Comparison of ENCODE assay signal across 10 cellular contexts in the genomic region with DNA sequence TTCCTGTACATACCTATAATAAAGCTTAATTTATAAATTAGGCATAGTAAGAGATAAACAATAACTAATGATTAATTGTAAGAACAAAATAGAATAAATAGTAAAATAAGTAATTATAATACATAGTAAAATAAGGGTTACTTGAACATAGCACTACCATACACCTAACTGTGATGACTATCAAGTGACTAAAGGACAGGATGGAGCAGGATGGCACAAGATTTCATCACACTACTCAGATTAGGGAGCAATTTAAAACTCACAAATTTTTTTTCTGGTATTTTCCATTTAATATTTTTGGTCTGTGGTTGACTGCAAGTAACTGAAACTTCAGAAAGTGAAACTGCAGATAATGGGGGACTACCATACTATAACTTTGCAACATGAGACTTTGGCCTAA.
"Had no signal": no experiment of that assay in that cellular context is flagged by ENCODE, and none has a peak within 500 bp of the region (broad histone marks: within the 10 kb centered on the region; RNA-seq: fewer than 3 reads in every experiment).

No MANE protein-coding gene starts in this region.

- H3K4me3 ChIP-seq: GM23248, HAP-1 had no signal

- H3K27ac ChIP-seq: GM23248, HL-60 had no signal

- H2AFZ ChIP-seq: GM23248 had no signal

- H3K4me3 Mint-ChIP-seq: HFFc6 had no signal

- H3K27me3 Mint-ChIP-seq: IgD-negative memory B cell had no signal

- H3K27ac Mint-ChIP-seq: HFFc6, IgD-negative memory B cell had no signal

- H3K4me1 ChIP-seq: HAP-1 had no signal

- DNase-seq: GM23248, GOT3, H7, HFFc6, KBM-7 had no signal

- ATAC-seq: HCT116, HepG2 had no signal
